37 cellular contexts compared by ENCODE assay signal in genomic region chr9:129682381-129682780, GRCh38. TPM values are rescaled to one million over a fixed set of nuclear protein-coding genes. Genes with fewer than 3 reads are reported as not detected.
"Had no signal": no experiment of that assay in that cellular context is flagged by ENCODE, and none has a peak within 500 bp of the region (broad histone marks: within the 10 kb centered on the region; RNA-seq: fewer than 3 reads in every experiment).

No MANE protein-coding gene starts in this region.

- H3K4me3 Mint-ChIP-seq: activated T-cell treated with anti-CD3 and anti-CD28 coated beads, Interleukin-2, amount 50 U/mL, for 4 hours; activated T-helper 17 cell treated with anti-CD3 and anti-CD28 coated beads, Interleukin-2, amount 50 U/mL, for 72 hours; nephron; stimulated activated memory B cell treated with anti-CD40 and anti-IgM and Interleukin-4, amounts not matched to agents 10 μg/mL and 1 μg/mL and 100 μg/mL, for 72 hours; T-helper 1 cell treated with Interleukin-12 subunit alpha and Interleukin-12 subunit beta and Interleukin-4 antibody, amounts not matched to agents 30 μg/mL and 1 μg/mL, for 36 hours had no signal

- H3K27me3 ChIP-seq: body of pancreas, cardiac muscle cell, tibial artery had no signal

- H3K9ac ChIP-seq: parathyroid adenoma had no signal

- H3K4me3 ChIP-seq: body of pancreas, cardiac muscle cell, coronary artery, dorsolateral prefrontal cortex, heart left ventricle, lung, psoas muscle, sigmoid colon, smooth muscle cell, stomach, tibial artery had no signal

- H3K4me1 ChIP-seq: body of pancreas, foreskin keratinocyte, heart left ventricle, parathyroid adenoma, psoas muscle, sigmoid colon, stomach had no signal

- H3K9me3 ChIP-seq: body of pancreas, heart left ventricle, psoas muscle, sigmoid colon, stomach, tibial artery had no signal

- H3K36me3 ChIP-seq: cardiac muscle cell, heart left ventricle, sigmoid colon, stomach, tibial artery, WERI-Rb-1 had no signal

- ATAC-seq: activated CD4-positive, CD25-positive, alpha-beta regulatory T cell treated with anti-CD3 and anti-CD28 coated beads, Interleukin-2, amount 50 U/mL, for 24 hours; activated naive CD4-positive, alpha-beta T cell treated with anti-CD3 and anti-CD28 coated beads, Interleukin-2, amount 50 U/mL, for 72 hours; activated T-cell treated with anti-CD3 and anti-CD28 coated beads, Interleukin-2, amount 50 U/mL, for 4 hours; activated T-helper 17 cell treated with anti-CD3 and anti-CD28 coated beads, Interleukin-2, amount 50 U/mL, for 72 hours; body of pancreas; foreskin keratinocyte; heart left ventricle; left lobe of liver; psoas muscle; stimulated activated memory B cell treated with anti-CD40 and anti-IgM and Interleukin-4, amounts not matched to agents 10 μg/mL and 1 μg/mL and 100 μg/mL, for 72 hours had no signal

- H3K9me3 Mint-ChIP-seq: activated naive CD4-positive, alpha-beta T cell treated with anti-CD3 and anti-CD28 coated beads, Interleukin-2, amount 50 U/mL, for 72 hours; activated T-cell treated with anti-CD3 and anti-CD28 coated beads, Interleukin-2, amount 50 U/mL, for 4 hours; activated T-helper 17 cell treated with anti-CD3 and anti-CD28 coated beads, Interleukin-2, amount 50 U/mL, for 72 hours; nephron; stimulated activated memory B cell treated with anti-CD40 and anti-IgM and Interleukin-4, amounts not matched to agents 10 μg/mL and 1 μg/mL and 100 μg/mL, for 72 hours; T-helper 1 cell treated with Interleukin-12 subunit alpha and Interleukin-12 subunit beta and Interleukin-4 antibody, amounts not matched to agents 30 μg/mL and 1 μg/mL, for 36 hours had no signal

- H3K27ac Mint-ChIP-seq: activated naive CD4-positive, alpha-beta T cell treated with anti-CD3 and anti-CD28 coated beads, Interleukin-2, amount 50 U/mL, for 72 hours; activated T-helper 17 cell treated with anti-CD3 and anti-CD28 coated beads, Interleukin-2, amount 50 U/mL, for 72 hours; nephron; stimulated activated memory B cell treated with anti-CD40 and anti-IgM and Interleukin-4, amounts not matched to agents 10 μg/mL and 1 μg/mL and 100 μg/mL, for 72 hours; T-helper 1 cell treated with Interleukin-12 subunit alpha and Interleukin-12 subunit beta and Interleukin-4 antibody, amounts not matched to agents 30 μg/mL and 1 μg/mL, for 36 hours had no signal

- H3K36me3 Mint-ChIP-seq: activated naive CD4-positive, alpha-beta T cell treated with anti-CD3 and anti-CD28 coated beads, Interleukin-2, amount 50 U/mL, for 72 hours; stimulated activated memory B cell treated with anti-CD40 and anti-IgM and Interleukin-4, amounts not matched to agents 10 μg/mL and 1 μg/mL and 100 μg/mL, for 72 hours had no signal

- DNase-seq: activated CD4-positive, alpha-beta T cell treated with anti-CD3 and anti-CD28 coated beads for 48 hours; activated CD4-positive, alpha-beta T cell treated with anti-CD3 and anti-CD28 coated beads, Interleukin-2, amount 50 U/mL, for 48 hours; activated CD8-positive, alpha-beta memory T cell treated with anti-CD3 and anti-CD28 coated beads, Interleukin-2, amount 50 U/mL, for 48 hours; activated naive CD4-positive, alpha-beta T cell; activated T-cell treated with anti-CD3 and anti-CD28 coated beads, Interleukin-2, amount 50 U/mL, for 4 hours; anterior cingulate cortex; body of pancreas; cerebellar nuclear complex; dorsolateral prefrontal cortex; effector memory CD4-positive, alpha-beta T cell; foreskin keratinocyte; heart left ventricle; hypothalamus; mesendoderm; nucleus accumbens; psoas muscle; sigmoid colon; stimulated activated CD4-positive, alpha-beta T cell treated with anti-CD3 and anti-CD28 coated beads, Interleukin-1b, Interleukin-23, amount 100 ng/mL, for 48 hours; stimulated activated CD4-positive, alpha-beta T cell treated with anti-CD3 and anti-CD28 coated beads, Interleukin-4, amount 100 ng/mL, for 4 hours; stimulated activated CD8-positive, alpha-beta memory T cell treated with anti-CD3 and anti-CD28 coated beads, Interleukin-4, amount 100 ng/mL, for 48 hours; stomach; T-helper 9 cell; tibial artery; WERI-Rb-1 had no signal

- H3K79me2 ChIP-seq: parathyroid adenoma had no signal

- H3K4me2 ChIP-seq: smooth muscle cell had no signal

- H3K27ac ChIP-seq: body of pancreas, cardiac muscle cell, coronary artery, dorsolateral prefrontal cortex, foreskin keratinocyte, heart left ventricle, parathyroid adenoma, psoas muscle, sigmoid colon, stomach, tibial artery, WERI-Rb-1 had no signal

- H3K4me1 Mint-ChIP-seq: activated T-helper 17 cell treated with anti-CD3 and anti-CD28 coated beads, Interleukin-2, amount 50 U/mL, for 72 hours; stimulated activated memory B cell treated with anti-CD40 and anti-IgM and Interleukin-4, amounts not matched to agents 10 μg/mL and 1 μg/mL and 100 μg/mL, for 72 hours had no signal

- H2AFZ ChIP-seq: parathyroid adenoma had no signal

RNA-seq across cellular contexts. Expression of gene PRRX2, which starts 16.9 kb away (rescaled TPM):
- total RNA-seq: foreskin keratinocyte, kidney epithelial cell, left lobe of liver had no signal
